ENCODE assay signal across 11 cellular contexts in genomic region chr9:137198748-137199276, GRCh38. TPM values are rescaled to one million over a fixed set of nuclear protein-coding genes. Genes with fewer than 3 reads are reported as not detected.
A peak's percentile ranks its signal among the peaks of the same experiment; 100 is the strongest.
DNase-seq lines count a peak whose midpoint lies in the region; ATAC-seq and TF ChIP-seq lines count a peak whose summit lies in the region.
"Had no signal": no experiment of that assay in that cellular context is flagged by ENCODE, and none has a peak within 500 bp of the region (broad histone marks: within the 10 kb centered on the region; RNA-seq: fewer than 3 reads in every experiment).

No MANE protein-coding gene starts in this region.

- H3K27ac ChIP-seq in VCaP (peak overlapping the region; percentile 97), smooth muscle cell (ENCODE audit: low read depth) (no peak overlapping the region)
- H3K27ac ChIP-seq: WERI-Rb-1 had no signal

- H3K9ac ChIP-seq in smooth muscle cell (ENCODE audit: low read depth), result peak overlapping the region; percentile 17

- no peak for TF ChIP-seq CTCF in VCaP (conservative IDR thresholded peaks at IDR 0.05)
- no peak for TF ChIP-seq CTCF in fibroblast of the aortic adventitia (IDR thresholded peaks at IDR 0.05; ENCODE audit: insufficient read depth, low read length)
- TF ChIP-seq CTCF in smooth muscle cell (IDR thresholded peaks at IDR 0.05; ENCODE audit: borderline replicate concordance, insufficient read depth, poor library complexity, severe bottlenecking), result no peak

- H3F3A ChIP-seq in smooth muscle cell (ENCODE audit: low read depth), result no peaks in the 10 kb centered on the region

- H3K36me3 ChIP-seq in smooth muscle cell (ENCODE audit: low read depth), result no peaks in the 10 kb centered on the region
- H3K36me3 ChIP-seq: WERI-Rb-1 had no signal

- no peaks in the 10 kb centered on the region for H3K27me3 ChIP-seq in smooth muscle cell (ENCODE audit: low read depth)

- H3K9me3 Mint-ChIP-seq in T-helper 1 cell treated with Interleukin-12 subunit alpha and Interleukin-12 subunit beta and Interleukin-4 antibody, amounts not matched to agents 30 μg/mL and 1 μg/mL, for 36 hours, result no peaks in the 10 kb centered on the region

- H3K4me3 ChIP-seq in fibroblast of the aortic adventitia (ENCODE audit: low read depth, low read length), result peak overlapping the region; percentile 62
- peak overlapping the region; percentile 59 for H3K4me3 ChIP-seq in smooth muscle cell

- WGBS in smooth muscle cell (ENCODE audit: low lambda C conversion rate), result 78% methylated on average over 15 of the region's 15 CpGs

- H3K4me1 ChIP-seq in smooth muscle cell (ENCODE audit: low read depth), result peaks cover 21% of the 10 kb centered on the region

- H4K20me1 ChIP-seq in smooth muscle cell (ENCODE audit: low read depth), result peaks cover 60% of the 10 kb centered on the region

- ATAC-seq in HG02623 (IDR thresholded peaks at IDR 0.05; ENCODE audit: unreplicated experiment) (no peak), GM19467 (IDR thresholded peaks at IDR 0.05; ENCODE audit: unreplicated experiment) (no peak), GM21737 (IDR thresholded peaks at IDR 0.05; ENCODE audit: unreplicated experiment) (no peak)

- peak overlapping the region; percentile 34 for H3K4me3 Mint-ChIP-seq in T-helper 1 cell treated with Interleukin-12 subunit alpha and Interleukin-12 subunit beta and Interleukin-4 antibody, amounts not matched to agents 30 μg/mL and 1 μg/mL, for 36 hours

- H2AFZ ChIP-seq in smooth muscle cell (ENCODE audit: low read depth), result no peak overlapping the region

- H3K9me3 ChIP-seq in smooth muscle cell (replicated peaks; ENCODE audit: low read depth), result no peaks in the 10 kb centered on the region

- no peaks in the 10 kb centered on the region for H3K36me3 Mint-ChIP-seq in T-helper 1 cell treated with Interleukin-12 subunit alpha and Interleukin-12 subunit beta and Interleukin-4 antibody, amounts not matched to agents 30 μg/mL and 1 μg/mL, for 36 hours (ENCODE audit: low read depth)

- peak overlapping the region; percentile 86 for H3K4me2 ChIP-seq in smooth muscle cell

- H3K79me2 ChIP-seq in smooth muscle cell (ENCODE audit: low read depth), result peaks cover 55% of the 10 kb centered on the region

- peaks cover 9% of the 10 kb centered on the region for H3K4me1 Mint-ChIP-seq in T-helper 1 cell treated with Interleukin-12 subunit alpha and Interleukin-12 subunit beta and Interleukin-4 antibody, amounts not matched to agents 30 μg/mL and 1 μg/mL, for 36 hours (ENCODE audit: low read depth)

- H3K27me3 Mint-ChIP-seq in T-helper 1 cell treated with Interleukin-12 subunit alpha and Interleukin-12 subunit beta and Interleukin-4 antibody, amounts not matched to agents 30 μg/mL and 1 μg/mL, for 36 hours (ENCODE audit: low read depth), result no peaks in the 10 kb centered on the region

- DNase-seq in T-helper 1 cell (no peak), fibroblast of the aortic adventitia (ENCODE audit: low read depth) (no peak), smooth muscle cell (lab: John Stamatoyannopoulos, UW; ENCODE audit: unreplicated experiment) (no peak)
- DNase-seq: NCI-H345; stimulated activated CD8-positive, alpha-beta memory T cell treated with anti-CD3 and anti-CD28 coated beads, Interleukin-4, amount 100 ng/mL, for 48 hours; WERI-Rb-1 had no signal

- no peak overlapping the region for H3K27ac Mint-ChIP-seq in T-helper 1 cell treated with Interleukin-12 subunit alpha and Interleukin-12 subunit beta and Interleukin-4 antibody, amounts not matched to agents 30 μg/mL and 1 μg/mL, for 36 hours

RNA-seq across cellular contexts. Expression of gene TPRN, which starts 1.7 kb away (rescaled TPM):
- 8.0 and 10.5 TPM in 2 replicates for total RNA-seq in fibroblast of the aortic adventitia (ENCODE audit: low replicate concordance)
- 4.0 and 6.9 TPM in 2 replicates for total RNA-seq in smooth muscle cell
- polyA plus RNA-seq in smooth muscle cell, result 15.0 and 19.0 TPM in 2 replicates

RNA-seq across cellular contexts. Expression of gene TMEM203, which starts 6.6 kb away (rescaled TPM):
- total RNA-seq in fibroblast of the aortic adventitia (ENCODE audit: low replicate concordance) (32.3 and 34.7 TPM in 2 replicates), smooth muscle cell (30.2 and 31.0 TPM in 2 replicates)
- 53.0 and 55.1 TPM in 2 replicates for polyA plus RNA-seq in smooth muscle cell

RNA-seq across cellular contexts. Expression of gene NDOR1, which starts 6.7 kb away (rescaled TPM):
- total RNA-seq in fibroblast of the aortic adventitia (ENCODE audit: low replicate concordance) (8.5 and 8.6 TPM in 2 replicates), smooth muscle cell (3.2 and 6.5 TPM in 2 replicates)
- polyA plus RNA-seq in smooth muscle cell, result 7.7 and 12.5 TPM in 2 replicates

RNA-seq across cellular contexts. Expression of gene SSNA1, which starts 10.3 kb away (rescaled TPM):
- total RNA-seq in fibroblast of the aortic adventitia (ENCODE audit: low replicate concordance) (43.5 and 51.5 TPM in 2 replicates), smooth muscle cell (32.7 and 69.5 TPM in 2 replicates)
- 84.9 and 94.1 TPM in 2 replicates for polyA plus RNA-seq in smooth muscle cell

RNA-seq across cellular contexts. Expression of gene ANAPC2, which starts 10.5 kb away (rescaled TPM):
- total RNA-seq in fibroblast of the aortic adventitia (ENCODE audit: low replicate concordance) (25.7 and 28.0 TPM in 2 replicates), smooth muscle cell (12.6 and 16.3 TPM in 2 replicates)
- 6.6 and 17.6 TPM in 2 replicates for polyA plus RNA-seq in smooth muscle cell
